1 cellular context compared by ENCODE assay signal in the genomic region with DNA sequence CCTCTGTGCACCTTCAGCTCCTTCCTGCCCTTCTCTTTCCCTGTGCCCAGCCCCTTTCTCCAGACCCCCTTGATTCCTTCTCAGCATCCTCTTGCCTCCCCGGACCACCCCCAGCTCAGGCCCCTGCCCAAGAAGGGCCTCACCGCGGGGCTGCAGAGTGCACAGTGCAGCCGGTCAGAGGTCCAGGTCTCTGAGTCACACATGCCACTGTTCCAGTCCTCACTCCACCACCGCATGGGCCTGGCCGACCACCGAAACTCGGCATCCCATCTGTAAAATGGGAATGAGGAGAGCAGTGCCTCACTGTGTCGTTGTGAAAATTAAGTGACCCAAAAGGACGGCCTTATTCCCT.
TF ChIP-seq lines count a peak whose summit lies in the region.

No MANE protein-coding gene starts in this region.

TF ChIP-seq in HepG2, 621 proteins besides CTCF, POLR2A, EP300 and RAD21:
- TF ChIP-seq, protein P1, sequence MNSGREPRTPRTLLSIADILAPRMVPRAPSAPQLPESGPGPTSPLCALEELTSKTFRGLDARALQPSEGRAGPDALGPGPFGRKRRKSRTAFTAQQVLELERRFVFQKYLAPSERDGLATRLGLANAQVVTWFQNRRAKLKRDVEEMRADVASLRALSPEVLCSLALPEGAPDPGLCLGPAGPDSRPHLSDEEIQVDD (CRISPR knock-in tag; IDR thresholded peaks at IDR 0.05; ENCODE audit: borderline replicate concordance): no peak
- TF ChIP-seq TBX2 (CRISPR knock-in tag; IDR thresholded peaks at IDR 0.05; ENCODE audit: borderline replicate concordance) (no peak), ZFP62 (CRISPR knock-in tag; IDR thresholded peaks at IDR 0.05) (no peak), ETV6 (CRISPR knock-in tag; conservative IDR thresholded peaks at IDR 0.05) (no peak), PRMT3 (CRISPR knock-in tag; IDR thresholded peaks at IDR 0.05; ENCODE audit: borderline replicate concordance, low read depth) (no peak), ZNF629 (CRISPR knock-in tag; conservative IDR thresholded peaks at IDR 0.05) (0 out of 2 replicates have a peak, but pooled peaks have one; percentile 21), MXD4 (CRISPR knock-in tag; IDR thresholded peaks at IDR 0.05) (no peak), ZNF350 (CRISPR knock-in tag; IDR thresholded peaks at IDR 0.05; ENCODE audit: borderline replicate concordance, low read depth) (no peak), FIP1L1 (IDR thresholded peaks at IDR 0.05; ENCODE audit: borderline replicate concordance, insufficient read depth, low read depth, low read length) (no peak)
